ENCODE assay signal across 20 cellular contexts in genomic region chr5:181098642-181099452, GRCh38. TPM values are rescaled to one million over a fixed set of nuclear protein-coding genes. Genes with fewer than 3 reads are reported as not detected.
A peak's percentile ranks its signal among the peaks of the same experiment; 100 is the strongest.
DNase-seq lines count a peak whose midpoint lies in the region; ATAC-seq, FAIRE-seq and TF ChIP-seq lines count a peak whose summit lies in the region.
"Had no signal": no experiment of that assay in that cellular context is flagged by ENCODE, and none has a peak within 500 bp of the region (broad histone marks: within the 10 kb centered on the region; RNA-seq: fewer than 3 reads in every experiment).

No MANE protein-coding gene starts in this region.

- peaks cover 22% of the 10 kb centered on the region for H3K27me3 ChIP-seq in CD4-positive, alpha-beta T cell (ENCODE audit: control insufficient read depth, insufficient read depth, low read length)
- peaks cover 16 to 20% (median 19%) of the 10 kb centered on the region in 4 experiments for H3K27me3 ChIP-seq in H1 (replicated peaks in 1 of 4; ENCODE audit: control insufficient read depth in 3 of 4, extremely low read depth in 1 of 4, insufficient read depth in 3 of 4, low read length in 3 of 4)

- H2AFZ ChIP-seq in H1 (ENCODE audit: low read length) = no peak overlapping the region

- H3K9me3 ChIP-seq in A549 = no peaks in the 10 kb centered on the region
- no peaks in the 10 kb centered on the region for H3K9me3 ChIP-seq in CD4-positive, alpha-beta T cell (ENCODE audit: control insufficient read depth, low read length)
- H3K9me3 ChIP-seq in H1 (ENCODE audit: insufficient read depth in 2 of 2, low read depth in 1 of 2, low read length in 1 of 2) = no peaks in the 10 kb centered on the region
- H3K9me3 ChIP-seq: left ventricle myocardium inferior had no signal

- no peak overlapping the region for H4K8ac ChIP-seq in H1 (ENCODE audit: extremely low read depth, insufficient read depth, low read length)

- H3K14ac ChIP-seq in H1 (ENCODE audit: insufficient read length) = no peak overlapping the region

- H2AK5ac ChIP-seq in H1 (ENCODE audit: low read depth, low read length) = no peak overlapping the region

- H3K4me1 ChIP-seq in A549 (0 out of 3 replicates have a peak, but pooled peaks cover 6% of the 10 kb centered on the region), H1 (replicated peaks in 1 of 4; ENCODE audit: control insufficient read depth in 3 of 4, insufficient read depth in 4 of 4, low read length in 3 of 4) (peaks cover 0 to 7% (median 0%) of the 10 kb centered on the region in 4 experiments; a peak in 2 of 7 replicates)

- no peaks in the 10 kb centered on the region; the same call in 1 of the 2 replicates for H3K79me1 ChIP-seq in H1 (ENCODE audit: low read depth, low read length)

- no peak overlapping the region; the same call in 1 of the 2 replicates for H3K18ac ChIP-seq in H1 (ENCODE audit: extremely low read depth, low read length)

- H3K9me3 Mint-ChIP-seq in CD4-positive, alpha-beta T cell = no peaks in the 10 kb centered on the region
- H3K9me3 Mint-ChIP-seq in IgD-negative memory B cell = peaks cover 0 to 2% (median 0%) of the 10 kb centered on the region in 3 donors

- TF ChIP-seq RAD21 in A549 (conservative IDR thresholded peaks at IDR 0.05 in 1 of 2, IDR thresholded peaks at IDR 0.05 in 1 of 2) = no peak
- TF ChIP-seq RAD21 in H1 (IDR thresholded peaks at IDR 0.05 in 1 of 2, conservative IDR thresholded peaks at IDR 0.05 in 1 of 2; ENCODE audit: low read depth in 2 of 2, low read length in 2 of 2) = no peak

- H3K23me2 ChIP-seq in H1 (ENCODE audit: low read depth, low read length) = peaks cover 2% of the 10 kb centered on the region; the same call in 1 of the 2 replicates

- H3K4ac ChIP-seq in H1 (replicated peaks; ENCODE audit: insufficient read length, low read depth, low read length) = no peak overlapping the region

- TF ChIP-seq POLR2A in A549 (IDR thresholded peaks at IDR 0.05; ENCODE audit: low read length) (no peak), H1 (IDR thresholded peaks at IDR 0.05; ENCODE audit: control extremely low read depth in 1 of 2, low read depth in 2 of 2, low read length in 2 of 2) (no peak)

- H2BK20ac ChIP-seq in H1 (ENCODE audit: low read length) = no peak overlapping the region

- no peak overlapping the region for H4K91ac ChIP-seq in H1 (replicated peaks; ENCODE audit: insufficient read length, low read length)

- peak overlapping the region; percentile 61 for H3K4me2 ChIP-seq in A549
- peak overlapping the region; percentile 9 to 26; a peak in 3 of 4 replicates for H3K4me2 ChIP-seq in H1 (ENCODE audit: insufficient read depth in 1 of 2, low read depth in 2 of 2, low read length in 2 of 2)

- H3K36me3 Mint-ChIP-seq in CD4-positive, alpha-beta T cell (ENCODE audit: low read depth) = peaks cover 9% of the 10 kb centered on the region
- no peaks in the 10 kb centered on the region for H3K36me3 Mint-ChIP-seq in IgD-negative memory B cell

- H3K4me1 Mint-ChIP-seq in CD4-positive, alpha-beta T cell (ENCODE audit: low read depth) = peaks cover 15% of the 10 kb centered on the region
- H3K4me1 Mint-ChIP-seq in IgD-negative memory B cell = peaks cover 0 to 7% (median 0%) of the 10 kb centered on the region in 3 donors

- no peak overlapping the region for H3K56ac ChIP-seq in H1 (replicated peaks; ENCODE audit: insufficient read length, low read depth, low read length)

- TF ChIP-seq CTCF in A549 (IDR thresholded peaks at IDR 0.05) = no peak
- no peak for TF ChIP-seq CTCF in CD4-positive, alpha-beta T cell (IDR thresholded peaks at IDR 0.05)
- TF ChIP-seq CTCF in H1 (IDR thresholded peaks at IDR 0.05; ENCODE audit: control extremely low read depth in 1 of 3, insufficient read depth in 1 of 3, low read depth in 1 of 3, low read length in 3 of 3) = no peak

- no peak for FAIRE-seq in A549 (lab: Jason Lieb, UNC)
- no peak for FAIRE-seq in H1 (lab: Jason Lieb, UNC)
- FAIRE-seq: G401.6 had no signal

- ATAC-seq in A549 = no peak
- no peak for ATAC-seq in CD4-positive, alpha-beta T cell (ENCODE audit: poor library complexity)

- H2BK120ac ChIP-seq in H1 (replicated peaks; ENCODE audit: low read depth, low read length) = no peak overlapping the region

- peak overlapping the region; percentile 30 for H3K4me3 Mint-ChIP-seq in CD4-positive, alpha-beta T cell
- H3K4me3 Mint-ChIP-seq in IgD-negative memory B cell = peak overlapping the region in 2 of 4 donors; percentile 73 to 75

- intact Hi-C loops in CD4-positive, alpha-beta T cell (cut with DNase I, micrococcal nuclease) = no loop called here

- H3K36me3 ChIP-seq in H1 (ENCODE audit: control insufficient read depth in 2 of 4, insufficient read depth in 4 of 4, low read length in 3 of 4) = peaks cover 0 to 3% (median 0%) of the 10 kb centered on the region in 4 experiments; a peak in 1 of 8 replicates
- H3K36me3 ChIP-seq: cardiac muscle cell, left ventricle myocardium inferior had no signal

- POLR2A ChIA-PET in A549 (lab: Yijun Ruan, JAX) = no interaction called here
- POLR2A ChIA-PET in CD4-positive, alpha-beta T cell (lab: Charles Lee) = interaction anchor here (0.8 kb wide), 1 partner anchor 288 kb away, joined by 3 read pairs; no protein-coding TSS in a partner anchor
- POLR2A ChIA-PET in H1 (lab: Charles Lee; ENCODE audit: partially characterized antibody) = interaction anchor here (1.2 to 1.4 kb wide), 3 partner anchors 28 to 313 kb away, joined by 3 to 7 read pairs (median 4); no protein-coding TSS in a partner anchor

- H4K20me1 ChIP-seq in H1 (replicated peaks in 1 of 2; ENCODE audit: control insufficient read depth in 1 of 2, insufficient read depth in 2 of 2, low read length in 2 of 2) = peaks cover 3 to 8% of the 10 kb centered on the region in 2 experiments

- H2BK5ac ChIP-seq in H1 (ENCODE audit: low read depth, low read length) = no peak overlapping the region

- H3K4me3 ChIP-seq in A549 (no peak overlapping the region), H1 (ENCODE audit: extremely low read depth in 1 of 4, insufficient read depth in 2 of 4, low read depth in 3 of 4, low read length in 4 of 4) (peak overlapping the region in 1 of 4 experiments; percentile 42; a peak in 2 of 8 replicates)
- H3K4me3 ChIP-seq: cardiac muscle cell, left ventricle myocardium inferior had no signal

- no peak overlapping the region for H3K9ac ChIP-seq in H1 (replicated peaks in 1 of 4; ENCODE audit: extremely low read depth in 1 of 4, low read depth in 3 of 4, low read length in 3 of 4)

- CTCF ChIA-PET in A549 (lab: Yijun Ruan, JAX) (interaction anchor here (1.1 to 2.0 kb wide), 7 partner anchors 25 to 315 kb away, joined by 3 to 8 read pairs (median 5); no protein-coding TSS in a partner anchor), H1 (lab: Charles Lee; ENCODE audit: partially characterized antibody) (interaction anchor here (0.7 to 2.0 kb wide), 6 partner anchors 11 to 309 kb away, joined by 3 to 10 read pairs (median 5); no protein-coding TSS in a partner anchor)
- CTCF ChIA-PET in CD4-positive, alpha-beta T cell (lab: Charles Lee) = no interaction called here

- no peak overlapping the region for H3K27ac Mint-ChIP-seq in CD4-positive, alpha-beta T cell
- H3K27ac Mint-ChIP-seq in IgD-negative memory B cell = peak overlapping the region; percentile 67 to 93 (median 87)

- H3K23ac ChIP-seq in H1 (ENCODE audit: insufficient read length) = no peak overlapping the region

- DNase-seq in A549 (ENCODE audit: low read depth in 1 of 2, low spot score in 1 of 2) (peak in 1 of 2 experiments; percentile 65), H1 (ENCODE audit: low read depth in 1 of 2, low spot score in 2 of 2) (no peak), GDM1 (lab: John Stamatoyannopoulos, UW) (no peak), DMS79 treated with DMSO at 0.1 percent for 48 hours (lab: John Stamatoyannopoulos, UW) (no peak), medulla oblongata (ENCODE audit: extremely low spot score) (no peak), NCI-H2227 (lab: John Stamatoyannopoulos, UW; ENCODE audit: unreplicated experiment) (no peak)
- no peak for DNase-seq in CD4-positive, alpha-beta T cell
- DNase-seq: activated naive CD4-positive, alpha-beta T cell treated with anti-CD3 and anti-CD28 coated beads, Interleukin-2, amount 50 U/mL, for 16 hours; effector CD4-positive, alpha-beta T cell; hypothalamus; left ventricle myocardium inferior; NCI-H1105; NCI-H226; SIG-M5 had no signal

- H4K5ac ChIP-seq in H1 (ENCODE audit: insufficient read length, low read depth, low read length) = no peak overlapping the region

- TF ChIP-seq EP300 in A549 (IDR thresholded peaks at IDR 0.05) = no peak
- TF ChIP-seq EP300 in H1 (IDR thresholded peaks at IDR 0.05; ENCODE audit: borderline replicate concordance in 1 of 2, low read depth in 2 of 2, low read length in 2 of 2) = no peak

- H2BK12ac ChIP-seq in H1 (ENCODE audit: low read depth, low read length) = no peak overlapping the region; the same call in 1 of the 2 replicates

- no peaks in the 10 kb centered on the region for H3K79me2 ChIP-seq in H1 (ENCODE audit: control insufficient read depth in 1 of 2, insufficient read depth in 2 of 2, low read length in 2 of 2)

- H2BK15ac ChIP-seq in H1 (ENCODE audit: low read length) = no peak overlapping the region

- peak overlapping the region; percentile 59 to 79; a peak in 5 of 6 replicates for H3K27ac ChIP-seq in A549
- H3K27ac ChIP-seq in CD4-positive, alpha-beta T cell (ENCODE audit: low read depth, low read length) = no peak overlapping the region
- no peak overlapping the region for H3K27ac ChIP-seq in H1 (ENCODE audit: low read depth, low read length)
- H3K27ac ChIP-seq: C4-2B, cardiac muscle cell, left ventricle myocardium inferior had no signal

- 24% methylated on average over 17 of the region's 22 CpGs for WGBS in A549 (ENCODE audit: missing lambda C conversion rate)
- WGBS in H1 (ENCODE audit: extremely low coverage in 1 of 2, insufficient coverage in 1 of 2, insufficient read length in 1 of 2, insufficient replicate concordance in 2 of 2, low coverage in 1 of 2, low lambda C conversion rate in 2 of 2, missing lambda C conversion rate in 1 of 2), 2 experiments = 29% methylated on average over 16 of the region's 22 CpGs; no CpG with 5 or more reads in 1 of the 2 experiments

- H3K27me3 Mint-ChIP-seq in CD4-positive, alpha-beta T cell = peaks cover 34% of the 10 kb centered on the region
- peaks cover 19% of the 10 kb centered on the region for H3K27me3 Mint-ChIP-seq in IgD-negative memory B cell

RNA-seq across cellular contexts. Expression of gene OR2V1, which starts 32.1 kb away (rescaled TPM):
- not detected in 2 replicates for polyA plus RNA-seq in A549 (2011; rRNA removed)
- not detected in 2 replicates for polyA plus RNA-seq in A549 (2012; cell fraction: cytosol; rRNA removed)
- not detected in 2 replicates for polyA plus RNA-seq in A549 (2012; cell fraction: nucleus; rRNA removed)
- not detected in 3 replicates for polyA plus RNA-seq in A549 (2017; fragmentation: RNase III; extraction: RNeasy Plus Mini Kit Qiagen cat#74134 plus additional on column Dnase treatment)
- polyA minus RNA-seq in A549 (2011; rRNA and poly(A)+ RNA removed) = not detected in 2 replicates
- not detected for total RNA-seq in CD4-positive, alpha-beta T cell
- polyA plus RNA-seq in IgD-negative memory B cell = not detected
- not detected in 2 replicates for total RNA-seq in H1 (2021; fragmentation: NEBNext Ultra II Directional; extraction: Animal tissue kit (Norgen Biotek cat#: 25700))
- polyA plus RNA-seq in H1 (2011; rRNA removed) = not detected in 2 replicates
- polyA plus RNA-seq in H1 (2011; cell fraction: cytosol; rRNA removed) = not detected
- polyA plus RNA-seq in H1 (2011; cell fraction: nucleus; rRNA removed) = not detected
- not detected in 4 replicates for polyA plus RNA-seq in H1 (2012, experiment 1 of 2)
- polyA plus RNA-seq in H1 (2012, experiment 2 of 2) = not detected
- polyA plus RNA-seq in H1 (2013, experiment 1 of 2) = not detected
- not detected for polyA plus RNA-seq in H1 (2013, experiment 2 of 2)
- not detected in 2 replicates for polyA minus RNA-seq in H1 (2011; rRNA and poly(A)+ RNA removed)
- polyA minus RNA-seq in H1 (2011; cell fraction: cytosol; rRNA and poly(A)+ RNA removed) = not detected
- not detected for polyA minus RNA-seq in H1 (2011; cell fraction: nucleus; rRNA and poly(A)+ RNA removed)
- total RNA-seq: activated CD8-positive, alpha-beta memory T cell treated with anti-CD3 and anti-CD28 coated beads for 36 hours; cardiac muscle cell; left ventricle myocardium inferior; myocyte had no signal
- polyA plus RNA-seq: cardiac muscle cell had no signal

RNA-seq across cellular contexts. Expression of gene OR2V2, which starts 48.5 kb away (rescaled TPM):
- polyA plus RNA-seq in A549 (2011; rRNA removed) = not detected in 2 replicates
- not detected in 2 replicates for polyA plus RNA-seq in A549 (2012; cell fraction: cytosol; rRNA removed)
- polyA plus RNA-seq in A549 (2012; cell fraction: nucleus; rRNA removed) = not detected in 2 replicates
- polyA plus RNA-seq in A549 (2017; fragmentation: RNase III; extraction: RNeasy Plus Mini Kit Qiagen cat#74134 plus additional on column Dnase treatment) = not detected in 3 replicates
- polyA minus RNA-seq in A549 (2011; rRNA and poly(A)+ RNA removed) = not detected in 2 replicates
- total RNA-seq in CD4-positive, alpha-beta T cell = not detected
- polyA plus RNA-seq in IgD-negative memory B cell = not detected
- not detected in 2 replicates for total RNA-seq in H1 (2021; fragmentation: NEBNext Ultra II Directional; extraction: Animal tissue kit (Norgen Biotek cat#: 25700))
- polyA plus RNA-seq in H1 (2011; rRNA removed) = not detected in 2 replicates
- polyA plus RNA-seq in H1 (2011; cell fraction: cytosol; rRNA removed) = not detected
- not detected for polyA plus RNA-seq in H1 (2011; cell fraction: nucleus; rRNA removed)
- polyA plus RNA-seq in H1 (2012, experiment 1 of 2) = not detected in 4 replicates
- polyA plus RNA-seq in H1 (2012, experiment 2 of 2) = not detected
- polyA plus RNA-seq in H1 (2013, experiment 1 of 2) = not detected
- not detected for polyA plus RNA-seq in H1 (2013, experiment 2 of 2)
- not detected in 2 replicates for polyA minus RNA-seq in H1 (2011; rRNA and poly(A)+ RNA removed)
- not detected for polyA minus RNA-seq in H1 (2011; cell fraction: cytosol; rRNA and poly(A)+ RNA removed)
- polyA minus RNA-seq in H1 (2011; cell fraction: nucleus; rRNA and poly(A)+ RNA removed) = not detected
- total RNA-seq: activated CD8-positive, alpha-beta memory T cell treated with anti-CD3 and anti-CD28 coated beads for 36 hours; cardiac muscle cell; left ventricle myocardium inferior; myocyte had no signal
- polyA plus RNA-seq: cardiac muscle cell had no signal

RNA-seq across cellular contexts. Expression of gene BTNL9, which starts 58.8 kb away (rescaled TPM):
- 0.85 and 0.89 TPM in 2 replicates for polyA plus RNA-seq in A549 (2011; rRNA removed)
- 0.69 and 0.91 TPM in 2 replicates for polyA plus RNA-seq in A549 (2012; cell fraction: cytosol; rRNA removed)
- 4.7 and 5.9 TPM in 2 replicates for polyA plus RNA-seq in A549 (2012; cell fraction: nucleus; rRNA removed)
- 1.2 to 1.8 TPM (median 1.5 TPM) in 3 replicates for polyA plus RNA-seq in A549 (2017; fragmentation: RNase III; extraction: RNeasy Plus Mini Kit Qiagen cat#74134 plus additional on column Dnase treatment)
- 1.3 and 1.7 TPM in 2 replicates for polyA minus RNA-seq in A549 (2011; rRNA and poly(A)+ RNA removed)
- total RNA-seq in CD4-positive, alpha-beta T cell = not detected
- polyA plus RNA-seq in IgD-negative memory B cell = 5.1 TPM
- total RNA-seq in H1 (2021; fragmentation: NEBNext Ultra II Directional; extraction: Animal tissue kit (Norgen Biotek cat#: 25700)) = 0.65 and 0.89 TPM in 2 replicates
- 0.23 and 0.46 TPM in 2 replicates for polyA plus RNA-seq in H1 (2011; rRNA removed)
- 0.62 TPM for polyA plus RNA-seq in H1 (2011; cell fraction: cytosol; rRNA removed)
- 0.97 TPM for polyA plus RNA-seq in H1 (2011; cell fraction: nucleus; rRNA removed)
- 0.56 to 1.2 TPM (median 0.60 TPM) in 3 of 4 replicates, not detected in the other for polyA plus RNA-seq in H1 (2012, experiment 1 of 2)
- 0.08 TPM for polyA plus RNA-seq in H1 (2012, experiment 2 of 2)
- 0.73 TPM for polyA plus RNA-seq in H1 (2013, experiment 1 of 2)
- 1.3 TPM for polyA plus RNA-seq in H1 (2013, experiment 2 of 2)
- polyA minus RNA-seq in H1 (2011; rRNA and poly(A)+ RNA removed) = 0.03 and 0.07 TPM in 2 replicates
- not detected for polyA minus RNA-seq in H1 (2011; cell fraction: cytosol; rRNA and poly(A)+ RNA removed)
- 0.70 TPM for polyA minus RNA-seq in H1 (2011; cell fraction: nucleus; rRNA and poly(A)+ RNA removed)
- total RNA-seq: activated CD8-positive, alpha-beta memory T cell treated with anti-CD3 and anti-CD28 coated beads for 36 hours; cardiac muscle cell; myocyte had no signal
- polyA plus RNA-seq: cardiac muscle cell had no signal

Comparison
In these comparisons a context has a peak if more than half of its experiments do, and no peak if none do; other contexts are left out.
1. H3K27ac ChIP-seq: peak in A549 (2 of 2); none in CD4-positive, alpha-beta T cell (single experiment) and H1 (single experiment).
2. Of the 18 proteins assayed by ChIP-seq in both H1 and A549: peak only in H1: none; only in A549: USF2; in both: E2F6 and MAX; in neither: 15.